Comparison of ENCODE assay signal across 22 cellular contexts in genomic region chr4:122227202-122227601, GRCh38.
A peak's percentile ranks its signal among the peaks of the same experiment; 100 is the strongest.
DNase-seq lines count a peak whose midpoint lies in the region; ATAC-seq, FAIRE-seq and TF ChIP-seq lines count a peak whose summit lies in the region.
"Had no signal": no experiment of that assay in that cellular context is flagged by ENCODE, and none has a peak within 500 bp of the region (broad histone marks: within the 10 kb centered on the region; RNA-seq: fewer than 3 reads in every experiment).

No MANE protein-coding gene starts in this region.

- H3K4me2 ChIP-seq in IMR-90 (ENCODE audit: low read depth, low read length) (no peak overlapping the region), K562 (ENCODE audit: insufficient read depth, low read length) (no peak overlapping the region)
- H3K4me2 ChIP-seq: BLaER1 had no signal

- H4K20me1 ChIP-seq in IMR-90 (ENCODE audit: insufficient read depth, low read length) (no peaks in the 10 kb centered on the region), K562 (replicated peaks; ENCODE audit: control insufficient read depth, insufficient read depth, low read length) (no peaks in the 10 kb centered on the region)
- H4K20me1 ChIP-seq: BLaER1 had no signal

- H3K9me3 ChIP-seq in cardiac muscle cell (ENCODE audit: low read depth) (no peaks in the 10 kb centered on the region), right cardiac atrium (ENCODE audit: control insufficient read depth, low read length) (no peaks in the 10 kb centered on the region), IMR-90 (ENCODE audit: control insufficient read depth, insufficient read depth, low read length) (no peaks in the 10 kb centered on the region), K562 (replicated peaks; ENCODE audit: control insufficient read depth, insufficient read depth, low read depth, low read length) (no peaks in the 10 kb centered on the region)
- H3K9me3 ChIP-seq: BE2C, BLaER1 had no signal

- H2BK5ac ChIP-seq in IMR-90 (ENCODE audit: low read depth, low read length, poor library complexity, severe bottlenecking), result no peak overlapping the region

- TF ChIP-seq CTCF in cardiac muscle cell (IDR thresholded peaks at IDR 0.05; ENCODE audit: low read depth, low read length), result no peak
- TF ChIP-seq CTCF in IMR-90 (conservative IDR thresholded peaks at IDR 0.05; ENCODE audit: low read depth, low read length), result no peak
- no peak for TF ChIP-seq CTCF in K562 (IDR thresholded peaks at IDR 0.05 in 2 of 3, conservative IDR thresholded peaks at IDR 0.05 in 1 of 3; ENCODE audit: insufficient read depth in 2 of 3, low read depth in 1 of 3, low read length in 3 of 3)

- H2BK120ac ChIP-seq in IMR-90 (ENCODE audit: low read depth, low read length), result no peak overlapping the region

- H3K4me3 ChIP-seq in cardiac muscle cell, result no peak overlapping the region
- no peak overlapping the region for H3K4me3 ChIP-seq in right cardiac atrium (ENCODE audit: low read length)
- H3K4me3 ChIP-seq in IMR-90 (ENCODE audit: insufficient read depth, low read depth, low read length), result no peak overlapping the region
- no peak overlapping the region for H3K4me3 ChIP-seq in K562
- H3K4me3 ChIP-seq: BLaER1 had no signal

- no peak overlapping the region; the same call in 1 of the 2 replicates for H4K5ac ChIP-seq in IMR-90 (ENCODE audit: low read depth, low read length)

- H3K23ac ChIP-seq in IMR-90 (ENCODE audit: low read depth, low read length), result no peak overlapping the region

- H3K9ac ChIP-seq in IMR-90 (ENCODE audit: low read depth, low read length) (no peak overlapping the region), K562 (ENCODE audit: insufficient read depth in 1 of 2, low read depth in 2 of 2, low read length in 2 of 2) (no peak overlapping the region)
- H3K9ac ChIP-seq: BLaER1 had no signal

- intact Hi-C loops in right cardiac atrium (cut with DNase I), result no loop called here
- intact Hi-C loops in IMR-90 (cut with micrococcal nuclease), result no loop called here
- intact Hi-C loops in K562 (cut with micrococcal nuclease), result loop anchor here (10.0 kb wide), 1 partner anchor 222 kb away; no protein-coding TSS in a partner anchor

- no peak overlapping the region for H2AK9ac ChIP-seq in IMR-90 (replicated peaks; ENCODE audit: low read depth, low read length, poor library complexity)

- no peak overlapping the region for H2AK5ac ChIP-seq in IMR-90 (ENCODE audit: low read depth, low read length)

- no peak for DNase-seq in cardiac muscle cell (ENCODE audit: low read depth in 1 of 2, low spot score in 1 of 2)
- no peak for DNase-seq in right cardiac atrium
- DNase-seq in IMR-90, result no peak
- no peak for DNase-seq in K562 (ENCODE audit: extremely low read depth in 1 of 4, low spot score in 3 of 4)
- no peak for DNase-seq in GM19239 (ENCODE audit: insufficient read length, low spot score)
- no peak for DNase-seq in EL
- DNase-seq: 8988T; ACHN; BE2C; C1 segment of cervical spinal cord; CD4-positive, alpha-beta memory T cell; CD4-positive, CD25-positive, alpha-beta regulatory T cell; CD8-positive, alpha-beta memory T cell; COR-L47; DMS 273 treated with DMSO at 0.1 percent for 48 hours; DMS153; DMS53; DMS79; DND-41; GF-D8 had no signal

- 77% methylated on average over 2 of the region's 2 CpGs for WGBS in right cardiac atrium
- no CpG with 5 or more reads among the region's 2 CpGs for WGBS in IMR-90 (ENCODE audit: extremely low coverage in 2 of 2, insufficient read length in 1 of 2), 2 experiments
- WGBS in K562 (ENCODE audit: insufficient coverage, low coverage, missing lambda C conversion rate), result 77% methylated on average over 2 of the region's 2 CpGs

- TF ChIP-seq POLR2A in IMR-90 (IDR thresholded peaks at IDR 0.05; ENCODE audit: low read depth, low read length) (no peak), K562 (conservative IDR thresholded peaks at IDR 0.05) (no peak)

- no peak for TF ChIP-seq RAD21 in IMR-90 (IDR thresholded peaks at IDR 0.05; ENCODE audit: low read length)
- TF ChIP-seq RAD21 in K562 (CRISPR knock-in tag; conservative IDR thresholded peaks at IDR 0.05 in 1 of 2, IDR thresholded peaks at IDR 0.05 in 1 of 2), result no peak

- H2AFZ ChIP-seq in IMR-90 (replicated peaks; ENCODE audit: low read length, poor library complexity), result no peak overlapping the region
- no peak overlapping the region for H2AFZ ChIP-seq in K562 (ENCODE audit: low read depth, low read length)

- H3K4me1 ChIP-seq in cardiac muscle cell (ENCODE audit: low read depth), result peaks cover 23% of the 10 kb centered on the region
- no peaks in the 10 kb centered on the region for H3K4me1 ChIP-seq in right cardiac atrium (ENCODE audit: control insufficient read depth, insufficient read depth, low read length)
- H3K4me1 ChIP-seq in IMR-90 (ENCODE audit: control insufficient read depth, insufficient read depth, low read length), result no peaks in the 10 kb centered on the region
- H3K4me1 ChIP-seq in K562 (replicated peaks in 1 of 2; ENCODE audit: control insufficient read depth in 2 of 2, insufficient read depth in 2 of 2, low read length in 2 of 2), result no peaks in the 10 kb centered on the region
- H3K4me1 ChIP-seq: BE2C, BLaER1 had no signal

- no peak overlapping the region for H3K56ac ChIP-seq in IMR-90 (ENCODE audit: extremely low read depth, insufficient read depth, low read length)

- no peaks in the 10 kb centered on the region for H3K79me1 ChIP-seq in IMR-90 (ENCODE audit: low read depth in 1 of 2, low read length in 2 of 2)

- no peak overlapping the region for H3K18ac ChIP-seq in IMR-90 (ENCODE audit: low read depth, low read length)

- peaks cover 15% of the 10 kb centered on the region for H3K36me3 ChIP-seq in cardiac muscle cell
- H3K36me3 ChIP-seq in IMR-90 (ENCODE audit: control insufficient read depth, insufficient read depth, low read length), result peaks cover 14% of the 10 kb centered on the region
- peaks cover 13% of the 10 kb centered on the region for H3K36me3 ChIP-seq in K562 (ENCODE audit: control insufficient read depth, insufficient read depth, low read length)
- H3K36me3 ChIP-seq: BE2C had no signal

- no peak for ATAC-seq in right cardiac atrium
- no peak for ATAC-seq in IMR-90 (ENCODE audit: low read depth)
- no peak for ATAC-seq in K562

- no peak overlapping the region for H4K91ac ChIP-seq in IMR-90 (ENCODE audit: insufficient read depth, low read depth, low read length)

- dilution Hi-C loops in IMR-90 (cut with HindIII; ENCODE audit: low sequenced_read_pairs, unreplicated experiment), result no loop called here

- no peak overlapping the region for H2BK20ac ChIP-seq in IMR-90 (ENCODE audit: low read depth, low read length)

- H3K79me2 ChIP-seq in K562 (ENCODE audit: control insufficient read depth, insufficient read depth, low read length), result no peaks in the 10 kb centered on the region

- BruUV-seq in IMR-90 (replicated peaks; lab: Mats Ljungman, UMichigan) (no TSS peak), K562 (replicated peaks; lab: Mats Ljungman, UMichigan) (no TSS peak)

- FAIRE-seq in K562 (lab: Jason Lieb, UNC), result no peak
- FAIRE-seq in GM19239 (lab: Jason Lieb, UNC), result no peak
- FAIRE-seq: GM12891 had no signal

- POLR2A ChIA-PET in IMR-90 (lab: Charles Lee; ENCODE audit: unreplicated experiment) (no interaction called here), K562 (lab: Yijun Ruan, JAX) (no interaction called here)

- no peak overlapping the region for H3K14ac ChIP-seq in IMR-90 (replicated peaks; ENCODE audit: low read depth, low read length)

- CTCF ChIA-PET in IMR-90 (lab: Yijun Ruan, JAX), result interaction anchor here (1.5 kb wide), 1 partner anchor 327 kb away, joined by 5 read pairs; no protein-coding TSS in a partner anchor
- CTCF ChIA-PET in K562 (lab: Yijun Ruan, JAX; ENCODE audit: low intra/inter-chr PET ratio), result no interaction called here

- no peak overlapping the region for H3K4ac ChIP-seq in IMR-90 (ENCODE audit: low read depth, low read length)

- no peak overlapping the region for H2BK15ac ChIP-seq in IMR-90 (ENCODE audit: low read depth, low read length)

- TF ChIP-seq EP300 in K562 (IDR thresholded peaks at IDR 0.05; ENCODE audit: low read length), result no peak

- no peak overlapping the region for H4K8ac ChIP-seq in IMR-90 (ENCODE audit: low read depth in 2 of 2, low read length in 2 of 2)

- H3K9me1 ChIP-seq in IMR-90 (ENCODE audit: insufficient read depth, low read length) (no peaks in the 10 kb centered on the region), K562 (ENCODE audit: control insufficient read depth, insufficient read depth, low read length) (no peaks in the 10 kb centered on the region)

- in situ Hi-C loops in IMR-90 (cut with MboI; ENCODE audit: low sequenced_read_pairs) (no loop called here), K562 (cut with MboI) (no loop called here)

- H3K27ac ChIP-seq in cardiac muscle cell (peak overlapping the region; percentile 78), right cardiac atrium (ENCODE audit: low read length) (no peak overlapping the region), IMR-90 (ENCODE audit: insufficient read depth, low read length) (no peak overlapping the region), K562 (ENCODE audit: extremely low read depth, low read depth, low read length) (no peak overlapping the region)
- H3K27ac ChIP-seq: BLaER1 had no signal

- H3K27me3 ChIP-seq in cardiac muscle cell (no peaks in the 10 kb centered on the region), right cardiac atrium (ENCODE audit: control insufficient read depth, insufficient read depth) (no peaks in the 10 kb centered on the region), IMR-90 (ENCODE audit: control insufficient read depth, insufficient read depth, low read length) (no peaks in the 10 kb centered on the region), K562 (ENCODE audit: control insufficient read depth in 2 of 2, insufficient read depth in 2 of 2, low read length in 2 of 2) (no peaks in the 10 kb centered on the region)
- H3K27me3 ChIP-seq: BE2C, BLaER1 had no signal

TF ChIP-seq in IMR-90, 13 proteins besides CTCF, POLR2A, EP300 and RAD21:
- peak; percentile 79 for TF ChIP-seq CEBPB (IDR thresholded peaks at IDR 0.05; ENCODE audit: low read depth, low read length)
- no peak for TF ChIP-seq SMC3 (IDR thresholded peaks at IDR 0.05; ENCODE audit: low read depth, low read length)

TF ChIP-seq in K562, 482 proteins besides CTCF, POLR2A, EP300 and RAD21:
- TF ChIP-seq SUPT5H (IDR thresholded peaks at IDR 0.05) (no peak), CEBPG (CRISPR knock-in tag; IDR thresholded peaks at IDR 0.05) (no peak), CEBPG (tag; conservative IDR thresholded peaks at IDR 0.05 in 1 of 2, IDR thresholded peaks at IDR 0.05 in 1 of 2) (peak; percentile 19 to 71; a peak in 3 of 4 replicates), CEBPB (tag; IDR thresholded peaks at IDR 0.05) (peak; percentile 70), ETV5 (CRISPR knock-in tag; IDR thresholded peaks at IDR 0.05; ENCODE audit: low read depth) (no peak)
